20 cellular contexts compared by ENCODE assay signal in genomic region chr6:35365599-35366596, GRCh38. TPM values are rescaled to one million over a fixed set of nuclear protein-coding genes. Genes with fewer than 3 reads are reported as not detected.
DNase-seq lines count a peak whose midpoint lies in the region; ATAC-seq and TF ChIP-seq lines count a peak whose summit lies in the region.
"Had no signal": no experiment of that assay in that cellular context is flagged by ENCODE, and none has a peak within 500 bp of the region (broad histone marks: within the 10 kb centered on the region; RNA-seq: fewer than 3 reads in every experiment).

No MANE protein-coding gene starts in this region.

- peaks cover 0 to 27% (median 13%) of the 10 kb centered on the region in 11 experiments; a peak in 13 of 22 replicates for H3K36me3 ChIP-seq in BLaER1 treated with 17β-estradiol and CSF1 and Interleukin-3, amounts not matched to agents 10 nM and 100 nM
- no peaks in the 10 kb centered on the region for H3K36me3 ChIP-seq in CD8-positive, alpha-beta T cell (ENCODE audit: insufficient read depth, low read length)
- H3K36me3 ChIP-seq: lower lobe of right lung, neural progenitor cell, Peyer's patch, vagina had no signal

- TF ChIP-seq CTCF in CD8-positive, alpha-beta T cell (IDR thresholded peaks at IDR 0.05): no peak
- TF ChIP-seq CTCF in GM20000 (IDR thresholded peaks at IDR 0.05; ENCODE audit: extremely low read depth, missing control alignments): no peak

- H3K4me1 ChIP-seq in BLaER1 treated with 17β-estradiol and CSF1 and Interleukin-3, amounts not matched to agents 10 nM and 100 nM: peaks cover 70 to 99% (median 97%) of the 10 kb centered on the region in 10 experiments
- H3K4me1 ChIP-seq in CD8-positive, alpha-beta T cell (ENCODE audit: insufficient read depth, low read length): peaks cover 47% of the 10 kb centered on the region

- no peak overlapping the region for H3K4me3 Mint-ChIP-seq in CD8-positive, alpha-beta T cell
- no peak overlapping the region for H3K4me3 Mint-ChIP-seq in activated T-helper 1 cell treated with anti-CD3 and anti-CD28 coated beads, Interleukin-12 subunit alpha, Interleukin-12 subunit beta, Interleukin-2, Interleukin-4 antibody, amounts not matched to agents 30 ng/mL and 10 ng/mL and 1 ng/mL, durations not matched to agents 14 hours and 24 hours and 36 hours
- H3K4me3 Mint-ChIP-seq in memory B cell: no peak overlapping the region
- H3K4me3 Mint-ChIP-seq: effector memory CD8-positive, alpha-beta T cell; neural progenitor cell had no signal

- no peak for ATAC-seq in CD8-positive, alpha-beta T cell
- ATAC-seq in memory B cell (ENCODE audit: low read depth) (no peak), GM21390 (IDR thresholded peaks at IDR 0.05; ENCODE audit: unreplicated experiment) (no peak)
- ATAC-seq: effector memory CD8-positive, alpha-beta T cell; foreskin keratinocyte; lower lobe of right lung had no signal

- H3K9ac ChIP-seq in BLaER1 treated with 17β-estradiol and CSF1 and Interleukin-3, amounts not matched to agents 10 nM and 100 nM: no peak overlapping the region
- H3K9ac ChIP-seq: GM23248, neural progenitor cell had no signal

- H3K36me3 Mint-ChIP-seq in CD8-positive, alpha-beta T cell: peaks cover 21% of the 10 kb centered on the region
- peaks cover 24% of the 10 kb centered on the region for H3K36me3 Mint-ChIP-seq in activated T-helper 1 cell treated with anti-CD3 and anti-CD28 coated beads, Interleukin-12 subunit alpha, Interleukin-12 subunit beta, Interleukin-2, Interleukin-4 antibody, amounts not matched to agents 30 ng/mL and 10 ng/mL and 1 ng/mL, durations not matched to agents 14 hours and 24 hours and 36 hours (ENCODE audit: low read depth)
- peaks cover 30% of the 10 kb centered on the region for H3K36me3 Mint-ChIP-seq in memory B cell

- peak overlapping the region in 4 of 11 experiments; percentile 13 to 97 (median 56); a peak in 4 of 22 replicates for H3K27ac ChIP-seq in BLaER1 treated with 17β-estradiol and CSF1 and Interleukin-3, amounts not matched to agents 10 nM and 100 nM
- no peak overlapping the region for H3K27ac ChIP-seq in CD8-positive, alpha-beta T cell (ENCODE audit: low read depth, low read length)
- H3K27ac ChIP-seq: foreskin keratinocyte, lower lobe of right lung, neural progenitor cell, Peyer's patch, vagina had no signal

- no peaks in the 10 kb centered on the region for H3K9me3 Mint-ChIP-seq in CD8-positive, alpha-beta T cell
- H3K9me3 Mint-ChIP-seq in activated T-helper 1 cell treated with anti-CD3 and anti-CD28 coated beads, Interleukin-12 subunit alpha, Interleukin-12 subunit beta, Interleukin-2, Interleukin-4 antibody, amounts not matched to agents 30 ng/mL and 10 ng/mL and 1 ng/mL, durations not matched to agents 14 hours and 24 hours and 36 hours: no peaks in the 10 kb centered on the region
- peaks cover 3% of the 10 kb centered on the region for H3K9me3 Mint-ChIP-seq in memory B cell
- H3K9me3 Mint-ChIP-seq: effector memory CD8-positive, alpha-beta T cell; neural progenitor cell had no signal

- H3K4me3 ChIP-seq in BLaER1 treated with 17β-estradiol and CSF1 and Interleukin-3, amounts not matched to agents 10 nM and 100 nM: no peak overlapping the region
- no peak overlapping the region for H3K4me3 ChIP-seq in CD8-positive, alpha-beta T cell (ENCODE audit: low read depth, low read length)
- H3K4me3 ChIP-seq: GM23248, lower lobe of right lung, neural progenitor cell, Peyer's patch, vagina had no signal

- peaks cover 2 to 97% (median 20%) of the 10 kb centered on the region in 11 experiments; a peak in 14 of 22 replicates for H4K20me1 ChIP-seq in BLaER1 treated with 17β-estradiol and CSF1 and Interleukin-3, amounts not matched to agents 10 nM and 100 nM

- no peaks in the 10 kb centered on the region; a peak in 1 of 22 replicates for H3K9me3 ChIP-seq in BLaER1 treated with 17β-estradiol and CSF1 and Interleukin-3, amounts not matched to agents 10 nM and 100 nM (replicated peaks in 1 of 11)
- H3K9me3 ChIP-seq in CD8-positive, alpha-beta T cell (ENCODE audit: low read length): no peaks in the 10 kb centered on the region
- H3K9me3 ChIP-seq: lower lobe of right lung, Peyer's patch, vagina had no signal

- peak overlapping the region in 7 of 11 experiments; percentile 1 to 94 (median 90); a peak in 12 of 22 replicates for H3K4me2 ChIP-seq in BLaER1 treated with 17β-estradiol and CSF1 and Interleukin-3, amounts not matched to agents 10 nM and 100 nM
- H3K4me2 ChIP-seq: neural progenitor cell had no signal

- CTCF ChIA-PET in CD8-positive, alpha-beta T cell (lab: Charles Lee): interaction anchor here (0.9 to 1.2 kb wide), 2 partner anchors 14 to 38 kb away, joined by 3 to 4 read pairs; no protein-coding TSS in a partner anchor

- H3K4me1 Mint-ChIP-seq in CD8-positive, alpha-beta T cell (ENCODE audit: low read depth): peaks cover 74% of the 10 kb centered on the region
- H3K4me1 Mint-ChIP-seq in activated T-helper 1 cell treated with anti-CD3 and anti-CD28 coated beads, Interleukin-12 subunit alpha, Interleukin-12 subunit beta, Interleukin-2, Interleukin-4 antibody, amounts not matched to agents 30 ng/mL and 10 ng/mL and 1 ng/mL, durations not matched to agents 14 hours and 24 hours and 36 hours (ENCODE audit: low read depth): peaks cover 51% of the 10 kb centered on the region
- peaks cover 53% of the 10 kb centered on the region for H3K4me1 Mint-ChIP-seq in memory B cell

- intact Hi-C loops in CD8-positive, alpha-beta T cell (cut with DNase I, micrococcal nuclease): no loop called here
- intact Hi-C loops in activated T-helper 1 cell treated with anti-CD3 and anti-CD28 coated beads, Interleukin-12 subunit alpha, Interleukin-12 subunit beta, Interleukin-2, Interleukin-4 antibody, amounts not matched to agents 30 ng/mL and 10 ng/mL and 1 ng/mL, durations not matched to agents 14 hours and 24 hours and 36 hours (cut with micrococcal nuclease): no loop called here

- POLR2A ChIA-PET in CD8-positive, alpha-beta T cell (lab: Charles Lee): no interaction called here

- DNase-seq in CD8-positive, alpha-beta T cell: no peak
- no peak for DNase-seq in activated T-helper 1 cell treated with anti-CD3 and anti-CD28 coated beads, Interleukin-12 subunit alpha, Interleukin-12 subunit beta, Interleukin-2, Interleukin-4 antibody, amounts not matched to agents 30 ng/mL and 10 ng/mL and 1 ng/mL, durations not matched to agents 14 hours and 24 hours and 36 hours (ENCODE audit: low spot score)
- DNase-seq in memory B cell (ENCODE audit: low spot score in 2 of 2): no peak
- DNase-seq in GM20000 (ENCODE audit: low spot score): no peak
- no peak for DNase-seq in NOMO-1 (lab: John Stamatoyannopoulos, UW; ENCODE audit: unreplicated experiment in 2 of 2)
- DNase-seq: activated CD4-positive, alpha-beta T cell treated with anti-CD3 and anti-CD28 coated beads, Interleukin-2, amount 50 U/mL, for 1 hour; activated effector memory CD4-positive, alpha-beta T cell treated with anti-CD3 and anti-CD28 coated beads, Interleukin-2, amount 50 U/mL, for 16 hours; caudate nucleus; DMS79; effector memory CD8-positive, alpha-beta T cell; GM23248; lower lobe of right lung; NCI-H2107; Peyer's patch; stimulated activated naive CD4-positive, alpha-beta T cell had no signal

- H3K27ac Mint-ChIP-seq in CD8-positive, alpha-beta T cell: peak overlapping the region; percentile 80
- peak overlapping the region; percentile 33 for H3K27ac Mint-ChIP-seq in activated T-helper 1 cell treated with anti-CD3 and anti-CD28 coated beads, Interleukin-12 subunit alpha, Interleukin-12 subunit beta, Interleukin-2, Interleukin-4 antibody, amounts not matched to agents 30 ng/mL and 10 ng/mL and 1 ng/mL, durations not matched to agents 14 hours and 24 hours and 36 hours
- peak overlapping the region; percentile 4 for H3K27ac Mint-ChIP-seq in memory B cell
- H3K27ac Mint-ChIP-seq: neural progenitor cell had no signal

- no peaks in the 10 kb centered on the region for H3K27me3 Mint-ChIP-seq in CD8-positive, alpha-beta T cell (ENCODE audit: low read depth)
- H3K27me3 Mint-ChIP-seq in activated T-helper 1 cell treated with anti-CD3 and anti-CD28 coated beads, Interleukin-12 subunit alpha, Interleukin-12 subunit beta, Interleukin-2, Interleukin-4 antibody, amounts not matched to agents 30 ng/mL and 10 ng/mL and 1 ng/mL, durations not matched to agents 14 hours and 24 hours and 36 hours (ENCODE audit: insufficient read depth): no peaks in the 10 kb centered on the region
- no peaks in the 10 kb centered on the region for H3K27me3 Mint-ChIP-seq in memory B cell
- H3K27me3 Mint-ChIP-seq: effector memory CD8-positive, alpha-beta T cell had no signal

- no peaks in the 10 kb centered on the region for H3K27me3 ChIP-seq in BLaER1 treated with 17β-estradiol and CSF1 and Interleukin-3, amounts not matched to agents 10 nM and 100 nM
- H3K27me3 ChIP-seq in CD8-positive, alpha-beta T cell (ENCODE audit: insufficient read depth, low read length): no peaks in the 10 kb centered on the region
- H3K27me3 ChIP-seq: foreskin keratinocyte, neural progenitor cell, Peyer's patch, vagina had no signal

RNA-seq across cellular contexts. Expression of gene PPARD, which starts 23.5 kb away (rescaled TPM):
- total RNA-seq in CD8-positive, alpha-beta T cell: 10 to 100 TPM; 20.0 to 21.5 TPM
- 17.4 and 18.8 TPM in 2 replicates for total RNA-seq in activated T-helper 1 cell treated with anti-CD3 and anti-CD28 coated beads, Interleukin-12 subunit alpha, Interleukin-12 subunit beta, Interleukin-2, Interleukin-4 antibody, amounts not matched to agents 30 ng/mL and 10 ng/mL and 1 ng/mL, durations not matched to agents 14 hours and 24 hours and 36 hours

Comparison
In these comparisons a context has a peak if more than half of its experiments do, and no peak if none do; other contexts are left out.
1. H3K27ac Mint-ChIP-seq: peak in every context shown above with its lines; median percentile 80 in CD8-positive, alpha-beta T cell; 33 in activated T-helper 1 cell treated with anti-CD3 and anti-CD28 coated beads, Interleukin-12 subunit alpha, Interleukin-12 subunit beta, Interleukin-2, Interleukin-4 antibody, amounts not matched to agents 30 ng/mL and 10 ng/mL and 1 ng/mL, durations not matched to agents 14 hours and 24 hours and 36 hours; 4 in memory B cell.